Comparison of ENCODE assay signal across 8 cellular contexts in the genomic region with DNA sequence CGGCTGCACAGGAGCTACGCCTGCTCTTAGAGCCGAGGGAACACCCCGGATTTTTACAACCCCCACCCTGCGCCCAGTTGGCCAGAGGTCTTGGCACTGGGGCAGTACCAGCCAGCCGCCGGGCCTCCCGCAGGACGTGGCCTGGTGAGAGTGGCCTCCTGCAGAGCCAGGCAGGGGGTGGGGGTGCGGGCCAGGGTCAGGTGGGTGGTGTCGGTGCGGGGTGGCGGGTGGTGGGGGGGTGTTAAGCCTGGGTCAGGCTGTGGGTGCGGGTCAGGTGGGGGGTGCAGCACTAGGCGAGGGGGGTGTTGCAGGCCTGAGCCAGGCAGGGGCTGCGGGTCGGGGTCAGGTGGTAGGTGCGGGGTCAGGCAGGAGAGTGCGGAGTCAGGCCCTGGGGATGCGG. TPM values are rescaled to one million over a fixed set of nuclear protein-coding genes. Genes with fewer than 3 reads are reported as not detected.
DNase-seq lines count a peak whose midpoint lies in the region; ATAC-seq and TF ChIP-seq lines count a peak whose summit lies in the region.

No MANE protein-coding gene starts in this region.

- WGBS in heart left ventricle, 4 donors, result 22 to 42% (median 39%) methylated on average over 7 to 20 of the region's 20 CpGs

- H3K4me3 ChIP-seq in GM06990 (replicated peaks; ENCODE audit: low read depth, low read length) (peak overlapping the region; percentile 94), heart left ventricle (peak overlapping the region in 11 of 12 donors; percentile 10 to 93 (median 79)), retinal pigment epithelial cell (ENCODE audit: low read length) (peak overlapping the region; percentile 76)

- peak overlapping the region; percentile 69 for H3K4me3 Mint-ChIP-seq in WTC11

- TF ChIP-seq CTCF in GM06990 (IDR thresholded peaks at IDR 0.05; ENCODE audit: insufficient read depth, low read length, poor library complexity, severe bottlenecking) (no peak), WTC11 (IDR thresholded peaks at IDR 0.05) (no peak), heart left ventricle (IDR thresholded peaks at IDR 0.05) (no peak), retinal pigment epithelial cell (conservative IDR thresholded peaks at IDR 0.05; ENCODE audit: low read depth, low read length) (no peak)

- H3K27me3 ChIP-seq in GM06990 (replicated peaks; ENCODE audit: control insufficient read depth, insufficient read depth, low read length) (no peaks in the 10 kb centered on the region), heart left ventricle (no peaks in the 10 kb centered on the region)

- CTCF ChIA-PET in WTC11 (lab: Charles Lee), result interaction anchor here (1.6 kb wide), 1 partner anchor 43 kb away, joined by 7 read pairs; no protein-coding TSS in a partner anchor

- peaks cover 0 to 19% (median 12%) of the 10 kb centered on the region in 12 donors for H3K4me1 ChIP-seq in heart left ventricle

- H3K9me3 Mint-ChIP-seq in WTC11, result no peaks in the 10 kb centered on the region

- peaks cover 38% of the 10 kb centered on the region for H3K27me3 Mint-ChIP-seq in WTC11 (ENCODE audit: low read depth)

- no peak for TF ChIP-seq POLR2A in heart left ventricle (IDR thresholded peaks at IDR 0.05)

- peaks cover 2% of the 10 kb centered on the region; the same call in 1 of the 2 replicates for H3K4me1 Mint-ChIP-seq in WTC11

- no peak overlapping the region for H3K27ac Mint-ChIP-seq in WTC11

- no peak for DNase-seq in GM06990 (ENCODE audit: extremely low read depth, insufficient read length)
- DNase-seq in WTC11 (ENCODE audit: low spot score), result no peak
- peak in 2 of 5 donors; percentile 43 to 69 for DNase-seq in heart left ventricle
- no peak for DNase-seq in retinal pigment epithelial cell (ENCODE audit: low read depth)
- no peak for DNase-seq in SW480 (ENCODE audit: low spot score)
- DNase-seq in GM03348 (ENCODE audit: low spot score), result no peak

- peaks cover 10% of the 10 kb centered on the region for H3K36me3 ChIP-seq in GM06990 (ENCODE audit: control insufficient read depth, insufficient read depth, low read length)
- H3K36me3 ChIP-seq in heart left ventricle, result peaks cover 0 to 43% (median 31%) of the 10 kb centered on the region in 9 donors

- peaks cover 22% of the 10 kb centered on the region for H3K36me3 Mint-ChIP-seq in WTC11

- H3K27ac ChIP-seq in heart left ventricle, result peak overlapping the region in 1 of 12 donors; percentile 87

- H3K9me3 ChIP-seq in heart left ventricle, result no peaks in the 10 kb centered on the region

- intact Hi-C loops in heart left ventricle (cut with DNase I), result no loop called here

- ATAC-seq in WTC11, result no peak
- ATAC-seq in heart left ventricle, result peak in 1 of 4 donors; percentile 2
- no peak for ATAC-seq in HG02970 (IDR thresholded peaks at IDR 0.05; ENCODE audit: low FRiP score, unreplicated experiment)
- ATAC-seq in GM21528 (IDR thresholded peaks at IDR 0.05; ENCODE audit: low FRiP score, unreplicated experiment), result no peak

- POLR2A ChIA-PET in WTC11 (lab: Charles Lee), result no interaction called here

TF ChIP-seq in WTC11, 78 proteins besides CTCF, POLR2A, EP300 and RAD21:
- TF ChIP-seq ZNF423 (CRISPR knock-in tag; IDR thresholded peaks at IDR 0.05), result no peak
- TF ChIP-seq FOXP1 (CRISPR knock-in tag; IDR thresholded peaks at IDR 0.05; ENCODE audit: borderline replicate concordance), result no peak
- TF ChIP-seq NFYB (CRISPR knock-in tag; conservative IDR thresholded peaks at IDR 0.05; ENCODE audit: low read depth), result no peak
- TF ChIP-seq MXD4 (CRISPR knock-in tag; IDR thresholded peaks at IDR 0.05; ENCODE audit: borderline replicate concordance), result no peak
- no peak for TF ChIP-seq ZNF263 (CRISPR knock-in tag; IDR thresholded peaks at IDR 0.05; ENCODE audit: low read depth)
- TF ChIP-seq GTF2I (CRISPR knock-in tag; conservative IDR thresholded peaks at IDR 0.05), result no peak
- TF ChIP-seq, protein P1, sequence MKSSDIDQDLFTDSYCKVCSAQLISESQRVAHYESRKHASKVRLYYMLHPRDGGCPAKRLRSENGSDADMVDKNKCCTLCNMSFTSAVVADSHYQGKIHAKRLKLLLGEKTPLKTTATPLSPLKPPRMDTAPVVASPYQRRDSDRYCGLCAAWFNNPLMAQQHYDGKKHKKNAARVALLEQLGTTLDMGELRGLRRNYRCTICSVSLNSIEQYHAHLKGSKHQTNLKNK (CRISPR knock-in tag; IDR thresholded peaks at IDR 0.05), result no peak
- TF ChIP-seq, protein P2, sequence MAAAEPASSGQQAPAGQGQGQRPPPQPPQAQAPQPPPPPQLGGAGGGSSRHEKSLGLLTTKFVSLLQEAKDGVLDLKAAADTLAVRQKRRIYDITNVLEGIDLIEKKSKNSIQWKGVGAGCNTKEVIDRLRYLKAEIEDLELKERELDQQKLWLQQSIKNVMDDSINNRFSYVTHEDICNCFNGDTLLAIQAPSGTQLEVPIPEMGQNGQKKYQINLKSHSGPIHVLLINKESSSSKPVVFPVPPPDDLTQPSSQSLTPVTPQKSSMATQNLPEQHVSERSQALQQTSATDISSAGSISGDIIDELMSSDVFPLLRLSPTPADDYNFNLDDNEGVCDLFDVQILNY (CRISPR knock-in tag; IDR thresholded peaks at IDR 0.05), result no peak
- TF ChIP-seq, protein P3, sequence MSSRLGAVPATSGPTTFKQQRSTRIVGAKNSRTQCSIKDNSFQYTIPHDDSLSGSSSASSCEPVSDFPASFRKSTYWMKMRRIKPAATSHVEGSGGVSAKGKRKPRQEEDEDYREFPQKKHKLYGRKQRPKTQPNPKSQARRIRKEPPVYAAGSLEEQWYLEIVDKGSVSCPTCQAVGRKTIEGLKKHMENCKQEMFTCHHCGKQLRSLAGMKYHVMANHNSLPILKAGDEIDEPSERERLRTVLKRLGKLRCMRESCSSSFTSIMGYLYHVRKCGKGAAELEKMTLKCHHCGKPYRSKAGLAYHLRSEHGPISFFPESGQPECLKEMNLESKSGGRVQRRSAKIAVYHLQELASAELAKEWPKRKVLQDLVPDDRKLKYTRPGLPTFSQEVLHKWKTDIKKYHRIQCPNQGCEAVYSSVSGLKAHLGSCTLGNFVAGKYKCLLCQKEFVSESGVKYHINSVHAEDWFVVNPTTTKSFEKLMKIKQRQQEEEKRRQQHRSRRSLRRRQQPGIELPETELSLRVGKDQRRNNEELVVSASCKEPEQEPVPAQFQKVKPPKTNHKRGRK (CRISPR knock-in tag; IDR thresholded peaks at IDR 0.05; ENCODE audit: borderline replicate concordance), result no peak

RNA-seq across cellular contexts. Expression of a gene that starts 0.6 kb away (rescaled TPM):
- 84.1 to 91.8 TPM (median 88.8 TPM) in 3 replicates for total RNA-seq in WTC11 (2021)
- total RNA-seq in heart left ventricle, result 100 to 1,000 TPM; 148 to 303 (median 201) TPM
- 100 to 1,000 TPM; 132 to 217 TPM for polyA plus RNA-seq in heart left ventricle

RNA-seq across cellular contexts. Expression of a gene that starts 6.6 kb away (rescaled TPM):
- total RNA-seq in WTC11 (2021) (3.6 to 5.6 TPM (median 5.2 TPM) in 3 replicates), heart left ventricle (1 to 10 TPM; 2.1 to 7.3 (median 3.4) TPM)
- polyA plus RNA-seq in heart left ventricle, result 1 to 10 TPM; 2.9 to 4.7 TPM

RNA-seq across cellular contexts. Expression of a gene that starts 14.7 kb away (rescaled TPM):
- total RNA-seq in WTC11 (2021) (31.3 to 40.5 TPM (median 33.8 TPM) in 3 replicates), heart left ventricle (10 to 100 TPM in 2 of 9 donors, 1 to 10 TPM in 7; 4.3 to 24.1 (median 8.0) TPM)
- 10 to 100 TPM in 1 of 2 donors, 1 to 10 TPM in 1; 8.6 to 16.0 TPM for polyA plus RNA-seq in heart left ventricle

RNA-seq across cellular contexts. Expression of a gene that starts 21.4 kb away (rescaled TPM):
- 51.8 to 63.0 TPM (median 53.0 TPM) in 3 replicates for total RNA-seq in WTC11 (2021)
- total RNA-seq in heart left ventricle, result 10 to 100 TPM; 11.6 to 29.5 (median 18.1) TPM
- 10 to 100 TPM; 24.8 to 34.2 TPM for polyA plus RNA-seq in heart left ventricle

RNA-seq across cellular contexts. Expression of a gene that starts 25.3 kb away (rescaled TPM):
- total RNA-seq in WTC11 (2021) (0.31 to 0.48 TPM in 2 of 3 replicates, not detected in the other), heart left ventricle (not detected)
- polyA plus RNA-seq in heart left ventricle, result not detected
